Comparison of ENCODE assay signal across 18 cellular contexts in genomic region chr4:168199262-168199957, GRCh38.
A peak's percentile ranks its signal among the peaks of the same experiment; 100 is the strongest.
DNase-seq lines count a peak whose midpoint lies in the region; ATAC-seq, FAIRE-seq and TF ChIP-seq lines count a peak whose summit lies in the region.
"Had no signal": no experiment of that assay in that cellular context is flagged by ENCODE, and none has a peak within 500 bp of the region (broad histone marks: within the 10 kb centered on the region; RNA-seq: fewer than 3 reads in every experiment).

No MANE protein-coding gene starts in this region.

- H3K4me3 ChIP-seq in GM12878 (no peak overlapping the region), lower lobe of right lung (no peak overlapping the region)
- H3K4me3 ChIP-seq: thoracic aorta had no signal

- H3K79me2 ChIP-seq in GM12878 (ENCODE audit: control insufficient read depth, insufficient read depth, low read length): no peaks in the 10 kb centered on the region

- intact Hi-C loops in GM12878 (cut with micrococcal nuclease; ENCODE audit: unreplicated experiment) (no loop called here), lower lobe of right lung (cut with DNase I) (no loop called here)

- SMC1A ChIA-PET in GM12878 (lab: Charles Lee; ENCODE audit: uncharacterized antibody, unreplicated experiment): interaction anchor here (0.6 to 1.4 kb wide), 4 partner anchors 10 to 909 kb away, joined by 3 to 4 read pairs (median 4); no protein-coding TSS in a partner anchor

- POLR2A ChIA-PET in GM12878 (lab: Charles Lee): interaction anchor here (0.7 kb wide), 1 partner anchor 272 kb away, joined by 3 read pairs; no protein-coding TSS in a partner anchor

- H3K9me3 ChIP-seq in GM12878 (replicated peaks; ENCODE audit: control insufficient read depth, insufficient read depth, low read length) (peaks cover 5% of the 10 kb centered on the region; the same call in 2 of the 3 replicates), lower lobe of right lung (peaks cover 17% of the 10 kb centered on the region)

- H3K4me1 ChIP-seq in GM12878 (ENCODE audit: control insufficient read depth, insufficient read depth, low read length) (no peaks in the 10 kb centered on the region), lower lobe of right lung (no peaks in the 10 kb centered on the region)

- no peak for TF ChIP-seq CTCF in GM12878 (IDR thresholded peaks at IDR 0.05 in 2 of 3, conservative IDR thresholded peaks at IDR 0.05 in 1 of 3; ENCODE audit: control insufficient read depth in 2 of 3, extremely low read depth in 1 of 3, insufficient read depth in 1 of 3, low read depth in 3 of 3, low read length in 3 of 3)
- TF ChIP-seq CTCF in lower lobe of right lung (IDR thresholded peaks at IDR 0.05): no peak

- TF ChIP-seq POLR2A in GM12878 (IDR thresholded peaks at IDR 0.05; ENCODE audit: low read depth, low read length): no peak

- no peak for FAIRE-seq in GM12878 (lab: Jason Lieb, UNC)
- FAIRE-seq: H1 had no signal

- no peak for TF ChIP-seq EP300 in GM12878 (IDR thresholded peaks at IDR 0.05; ENCODE audit: borderline replicate concordance in 1 of 2, control insufficient read depth in 1 of 2, low read depth in 2 of 2, low read length in 2 of 2)

- WGBS in GM12878 (ENCODE audit: insufficient coverage, insufficient replicate concordance, low lambda C conversion rate, missing lambda C conversion rate): 8% methylated on average over 4 of the region's 4 CpGs

- no peak overlapping the region for H3K27ac ChIP-seq in GM12878 (ENCODE audit: control insufficient read depth, insufficient read depth)
- no peak overlapping the region for H3K27ac ChIP-seq in lower lobe of right lung
- H3K27ac ChIP-seq: neutrophil, thoracic aorta had no signal

- H3K4me2 ChIP-seq in GM12878 (ENCODE audit: control insufficient read depth, insufficient read depth): no peak overlapping the region

- H3K27me3 ChIP-seq in GM12878 (replicated peaks in 1 of 2; ENCODE audit: control insufficient read depth in 2 of 2, insufficient read depth in 2 of 2, low read length in 1 of 2) (no peaks in the 10 kb centered on the region), lower lobe of right lung (ENCODE audit: low read depth) (no peaks in the 10 kb centered on the region)
- H3K27me3 ChIP-seq: neutrophil had no signal

- CTCF ChIA-PET in GM12878 (lab: Yijun Ruan, JAX): interaction anchor here (0.6 kb wide), 2 partner anchors 448 to 617 kb away, joined by 3 read pairs; no protein-coding TSS in a partner anchor

- no peaks in the 10 kb centered on the region for H4K20me1 ChIP-seq in GM12878 (ENCODE audit: control insufficient read depth, insufficient read depth)

- RAD21 ChIA-PET in GM12878 (lab: Charles Lee; ENCODE audit: unreplicated experiment): no interaction called here

- H3K36me3 ChIP-seq in GM12878 (ENCODE audit: control insufficient read depth in 2 of 2, insufficient read depth in 2 of 2, low read length in 1 of 2): no peaks in the 10 kb centered on the region
- no peaks in the 10 kb centered on the region for H3K36me3 ChIP-seq in lower lobe of right lung
- H3K36me3 ChIP-seq: neutrophil, thoracic aorta had no signal

- H3K9ac ChIP-seq in GM12878 (ENCODE audit: control insufficient read depth, insufficient read depth, low read length): no peak overlapping the region

- no peak overlapping the region for H2AFZ ChIP-seq in GM12878 (ENCODE audit: control insufficient read depth, low read depth, low read length)

- in situ Hi-C loops in GM12878 (cut with MboI): no loop called here

- no TSS peak for BruUV-seq in GM12878 (replicated peaks; lab: Mats Ljungman, UMichigan)

- no peak for DNase-seq in GM12878 (ENCODE audit: low read depth, low spot score)
- no peak for DNase-seq in islet precursor cell
- DNase-seq in lower lobe of right lung: no peak
- DNase-seq: activated naive CD8-positive, alpha-beta T cell treated with anti-CD3 and anti-CD28 coated beads, Interleukin-2, amount 10 ng/mL, durations not matched to agents 7 days and 5 days; activated T-cell treated with anti-CD3 and anti-CD28 coated beads, Interleukin-2, amount 50 U/mL, for 24 hours; cortex of kidney; GDM1; left cardiac atrium; NCI-H1105 treated with DMSO at 0.1 percent for 48 hours; T1000 had no signal

- no peak for TF ChIP-seq RAD21 in GM12878 (IDR thresholded peaks at IDR 0.05; ENCODE audit: insufficient read depth, low read depth, low read length)

- peak; percentile 76 for ATAC-seq in GM18511 (IDR thresholded peaks at IDR 0.05; ENCODE audit: unreplicated experiment)
- ATAC-seq in GM18870 (IDR thresholded peaks at IDR 0.05; ENCODE audit: unreplicated experiment): peak; percentile 67
- peak; percentile 62 for ATAC-seq in HG03442 (IDR thresholded peaks at IDR 0.05; ENCODE audit: unreplicated experiment)
- ATAC-seq in GM12878: peak; percentile 52
- ATAC-seq in GM21526 (IDR thresholded peaks at IDR 0.05; ENCODE audit: low FRiP score, unreplicated experiment): no peak
- ATAC-seq in lower lobe of right lung: no peak
- ATAC-seq: left cardiac atrium, Panc1 had no signal

TF ChIP-seq in GM12878, 131 proteins besides CTCF, POLR2A, EP300 and RAD21:
- TF ChIP-seq PML (IDR thresholded peaks at IDR 0.05; ENCODE audit: low read length): no peak
- no peak for TF ChIP-seq ZNF622 (IDR thresholded peaks at IDR 0.05)
- no peak for TF ChIP-seq CBFB (IDR thresholded peaks at IDR 0.05; ENCODE audit: low read depth)
- no peak for TF ChIP-seq HSF1 (IDR thresholded peaks at IDR 0.05; ENCODE audit: low read depth, low read length)
- TF ChIP-seq MYB (IDR thresholded peaks at IDR 0.05; ENCODE audit: borderline replicate concordance, low read depth, low read length): no peak
- TF ChIP-seq CEBPZ (IDR thresholded peaks at IDR 0.05; ENCODE audit: low read depth, low read length): no peak
- no peak for TF ChIP-seq NFIC (IDR thresholded peaks at IDR 0.05; ENCODE audit: low read depth, low read length)

Comparison
In these comparisons a context has a peak if more than half of its experiments do, and no peak if none do; other contexts are left out.
1. ATAC-seq: peak in GM18511 (single experiment), GM18870 (single experiment), HG03442 (single experiment) and GM12878 (single experiment); none in GM21526 (single experiment) and lower lobe of right lung (0 of 2).